ENCODE assay signal across 1 cellular context in genomic region chr4:185142911-185143595, GRCh38.
TF ChIP-seq lines count a peak whose summit lies in the region.

TSS of gene SLC25A4 (plus strand) at chr4:185143266. CDS start at chr4:185143373, 107 bp downstream.

TF ChIP-seq in HepG2, 621 proteins besides CTCF, POLR2A, EP300 and RAD21 (continued from another document and continues in another):
- no peak for TF ChIP-seq HMGXB3 (CRISPR knock-in tag; IDR thresholded peaks at IDR 0.05; ENCODE audit: borderline replicate concordance)
- TF ChIP-seq IKZF1 (IDR thresholded peaks at IDR 0.05), result no peak
- TF ChIP-seq ZMYM3 (CRISPR knock-in tag; IDR thresholded peaks at IDR 0.05), result no peak; the same call in 1 of the 2 replicates
- TF ChIP-seq SALL1 (CRISPR knock-in tag; IDR thresholded peaks at IDR 0.05), result peak; percentile 79
- peak; percentile 80 for TF ChIP-seq ZNF563 (CRISPR knock-in tag; IDR thresholded peaks at IDR 0.05)
- TF ChIP-seq ZNF30 (CRISPR knock-in tag; IDR thresholded peaks at IDR 0.05), result no peak
- TF ChIP-seq SMARCC2 (IDR thresholded peaks at IDR 0.05), result no peak
- no peak for TF ChIP-seq NFE2L2 (IDR thresholded peaks at IDR 0.05; ENCODE audit: low read length)
- TF ChIP-seq ZNF652 (CRISPR knock-in tag; IDR thresholded peaks at IDR 0.05; ENCODE audit: borderline replicate concordance, low read depth), result no peak
- peak; percentile 90 for TF ChIP-seq SP4 (CRISPR knock-in tag; IDR thresholded peaks at IDR 0.05)
- TF ChIP-seq ZNF839 (CRISPR knock-in tag; IDR thresholded peaks at IDR 0.05; ENCODE audit: borderline replicate concordance), result peak; percentile 80; the same call in 1 of the 2 replicates
- TF ChIP-seq SAP130 (CRISPR knock-in tag; IDR thresholded peaks at IDR 0.05; ENCODE audit: low read depth), result peak; percentile 86
- no peak for TF ChIP-seq ZNF362 (CRISPR knock-in tag; IDR thresholded peaks at IDR 0.05; ENCODE audit: borderline replicate concordance)
- 0 out of 2 replicates have a peak, but pooled peaks have one; percentile 26 for TF ChIP-seq STAG1 (CRISPR knock-in tag; IDR thresholded peaks at IDR 0.05)
- TF ChIP-seq RBAK (CRISPR knock-in tag; IDR thresholded peaks at IDR 0.05), result no peak
- TF ChIP-seq CENPBD1 (CRISPR knock-in tag; IDR thresholded peaks at IDR 0.05; ENCODE audit: borderline replicate concordance, low read depth), result no peak; the same call in 1 of the 2 replicates
- TF ChIP-seq KLF13 (CRISPR knock-in tag; IDR thresholded peaks at IDR 0.05), result no peak
- no peak for TF ChIP-seq TCF7L2 (IDR thresholded peaks at IDR 0.05; ENCODE audit: low read depth, low read length)
- TF ChIP-seq MIER2 (CRISPR knock-in tag; IDR thresholded peaks at IDR 0.05), result no peak
- TF ChIP-seq ZNF382 (CRISPR knock-in tag; IDR thresholded peaks at IDR 0.05; ENCODE audit: borderline replicate concordance), result no peak
- peak; percentile 82 for TF ChIP-seq MAX (IDR thresholded peaks at IDR 0.05)
- 0 out of 2 replicates have a peak, but pooled peaks have one; percentile 19 for TF ChIP-seq ZNF597 (CRISPR knock-in tag; IDR thresholded peaks at IDR 0.05)
- TF ChIP-seq TP53 (CRISPR knock-in tag; conservative IDR thresholded peaks at IDR 0.05), result peak; percentile 45; the same call in 1 of the 2 replicates
- no peak for TF ChIP-seq HCFC1 (IDR thresholded peaks at IDR 0.05; ENCODE audit: low read depth, low read length)
- no peak for TF ChIP-seq ZSCAN9 (CRISPR knock-in tag; IDR thresholded peaks at IDR 0.05; ENCODE audit: borderline replicate concordance)
- no peak for TF ChIP-seq ZNF318 (CRISPR knock-in tag; IDR thresholded peaks at IDR 0.05)
- peak; percentile 79; the same call in 1 of the 2 replicates for TF ChIP-seq SIN3A (IDR thresholded peaks at IDR 0.05; ENCODE audit: borderline replicate concordance, low read depth, low read length)
- TF ChIP-seq THRA (CRISPR knock-in tag; IDR thresholded peaks at IDR 0.05; ENCODE audit: borderline replicate concordance), result peak; percentile 86
- TF ChIP-seq JARID2 (CRISPR knock-in tag; IDR thresholded peaks at IDR 0.05; ENCODE audit: insufficient replicate concordance), result peak; percentile 58
- TF ChIP-seq SNAPC4 (CRISPR knock-in tag; IDR thresholded peaks at IDR 0.05), result no peak
- peak; percentile 96 for TF ChIP-seq ZFY (CRISPR knock-in tag; IDR thresholded peaks at IDR 0.05)
- TF ChIP-seq TBL1XR1 (IDR thresholded peaks at IDR 0.05; ENCODE audit: borderline replicate concordance, low read length, partially characterized antibody), result no peak
- TF ChIP-seq ZNF670 (CRISPR knock-in tag; IDR thresholded peaks at IDR 0.05; ENCODE audit: borderline replicate concordance), result peak; percentile 62; the same call in 1 of the 2 replicates
